In genomic region chr3:83813176-83813575, GRCh38 we compare ENCODE assay signal across 7 cellular contexts.
"Had no signal": no experiment of that assay in that cellular context is flagged by ENCODE, and none has a peak within 500 bp of the region (broad histone marks: within the 10 kb centered on the region; RNA-seq: fewer than 3 reads in every experiment).

No MANE protein-coding gene starts in this region.

- H3K9ac ChIP-seq: GM23248 had no signal

- H3K4me3 ChIP-seq: GM23248, HAP-1 had no signal

- H3K27ac ChIP-seq: GM23248 had no signal

- H2AFZ ChIP-seq: GM23248 had no signal

- ATAC-seq: HCT116 had no signal

- DNase-seq: GM23248, GOT3, H7, HFFc6, IMR-90 had no signal

- H3K4me1 ChIP-seq: HAP-1 had no signal

- H3K9me3 ChIP-seq: HAP-1 had no signal

- H3K36me3 ChIP-seq: HAP-1 had no signal
